26 cellular contexts compared by ENCODE assay signal in genomic region chr13:59279024-59279423, GRCh38.
"Had no signal": no experiment of that assay in that cellular context is flagged by ENCODE, and none has a peak within 500 bp of the region (broad histone marks: within the 10 kb centered on the region; RNA-seq: fewer than 3 reads in every experiment).

No MANE protein-coding gene starts in this region.

- ATAC-seq: activated CD4-positive, CD25-positive, alpha-beta regulatory T cell treated with anti-CD3 and anti-CD28 coated beads, Interleukin-2, amount 50 U/mL, for 24 hours; activated T-cell treated with anti-CD3 and anti-CD28 coated beads, Interleukin-2, amount 50 U/mL, for 72 hours; body of pancreas; esophagus mucosa; left lobe of liver; natural killer cell; right lobe of liver; stimulated activated effector memory CD8-positive, alpha-beta T cell treated with anti-CD3 and anti-CD28 coated beads, Interleukin-12 subunit alpha, Interleukin-12 subunit beta, amount 100 ng/mL, for 72 hours; stimulated activated naive CD8-positive, alpha-beta T cell treated with anti-CD3 and anti-CD28 coated beads, Interleukin-15, amount 100 ng/mL, for 72 hours had no signal

- H3K27ac ChIP-seq: body of pancreas, right lobe of liver, skin epidermis, tibial artery, VCaP had no signal

- H3K9me3 ChIP-seq: body of pancreas, right lobe of liver, tibial artery had no signal

- H3K36me3 ChIP-seq: right lobe of liver, tibial artery had no signal

- FAIRE-seq: kidney had no signal

- H3K4me1 ChIP-seq: right lobe of liver, tibial artery had no signal

- DNase-seq: activated CD4-positive, alpha-beta memory T cell treated with anti-CD3 and anti-CD28 coated beads, Interleukin-2, amount 10 ng/mL, durations not matched to agents 7 days and 5 days; activated CD4-positive, alpha-beta T cell treated with anti-CD3 and anti-CD28 coated beads, Interleukin-2, amount 10 ng/mL, durations not matched to agents 24 days and 14 days; activated effector memory CD4-positive, alpha-beta T cell treated with Interleukin-2 at 50 U/mL for 16 hours; activated naive CD4-positive, alpha-beta T cell treated with anti-CD3 and anti-CD28 coated beads for 36 hours; activated naive CD8-positive, alpha-beta T cell treated with anti-CD3 and anti-CD28 coated beads, Interleukin-2, amount 10 ng/mL, durations not matched to agents 7 days and 5 days; activated T-cell treated with anti-CD3 and anti-CD28 coated beads, Interleukin-2, amount 50 U/mL, for 72 hours; amniotic stem cell; body of pancreas; caudate nucleus; dermis blood vessel endothelial cell; effector memory CD4-positive, alpha-beta T cell; foreskin melanocyte; kidney; natural killer cell; nucleus accumbens; right lobe of liver; stimulated activated CD4-positive, alpha-beta T cell treated with anti-CD3 and anti-CD28 coated beads, Interleukin-2, amount 100 ng/mL, for 24 hours; stimulated activated naive CD8-positive, alpha-beta T cell treated with anti-CD3 and anti-CD28 coated beads, Interleukin-15, amount 100 ng/mL, for 72 hours; tibial artery had no signal

- H3K4me3 ChIP-seq: body of pancreas, lung, right lobe of liver, skin epidermis, tibial artery had no signal

- H3K27me3 ChIP-seq: body of pancreas, right lobe of liver, tibial artery had no signal
